ENCODE assay signal across 8 cellular contexts in genomic region chr5:156925767-156926166, GRCh38. TPM values are rescaled to one million over a fixed set of nuclear protein-coding genes. Genes with fewer than 3 reads are reported as not detected.
"Had no signal": no experiment of that assay in that cellular context is flagged by ENCODE, and none has a peak within 500 bp of the region (broad histone marks: within the 10 kb centered on the region; RNA-seq: fewer than 3 reads in every experiment).

No MANE protein-coding gene starts in this region.

RNA-seq across cellular contexts. Expression of gene TIMD4, which starts 37.3 kb away (rescaled TPM):
- total RNA-seq: endothelial cell of umbilical vein, fibroblast of lung, foreskin keratinocyte, osteocyte, sciatic nerve, smooth muscle cell, upper lobe of right lung had no signal
- polyA plus RNA-seq: endothelial cell of umbilical vein, fibroblast of lung, foreskin keratinocyte, heart left ventricle, smooth muscle cell had no signal
